10 cellular contexts compared by ENCODE assay signal in genomic region chr3:132543016-132543739, GRCh38. TPM values are rescaled to one million over a fixed set of nuclear protein-coding genes. Genes with fewer than 3 reads are reported as not detected.
DNase-seq lines count a peak whose midpoint lies in the region; ATAC-seq, FAIRE-seq and TF ChIP-seq lines count a peak whose summit lies in the region.
"Had no signal": no experiment of that assay in that cellular context is flagged by ENCODE, and none has a peak within 500 bp of the region (broad histone marks: within the 10 kb centered on the region; RNA-seq: fewer than 3 reads in every experiment).

No MANE protein-coding gene starts in this region.

- H3K36me3 ChIP-seq in Peyer's patch, result peaks cover 0 to 25% (median 0%) of the 10 kb centered on the region in 3 donors

- H3K27ac ChIP-seq in Peyer's patch, result no peak overlapping the region

- in situ Hi-C loops in GM13977 (cut with MboI; ENCODE audit: low pct_unique_long_range_greater_than_20kb, low sequenced_read_pairs, unreplicated experiment), result no loop called here

- peak; percentile 63 for FAIRE-seq in urothelium cell line (lab: Jason Lieb, UNC)

- H3K4me1 ChIP-seq in Peyer's patch, result no peaks in the 10 kb centered on the region

- TF ChIP-seq CTCF in GM13977 (IDR thresholded peaks at IDR 0.05; ENCODE audit: extremely low read depth, insufficient read depth, missing control alignments) (no peak), Peyer's patch (IDR thresholded peaks at IDR 0.05) (no peak)

- H3K27me3 ChIP-seq in Peyer's patch, result no peaks in the 10 kb centered on the region

- peak overlapping the region; percentile 87 to 93 for H3K27ac Mint-ChIP-seq in activated naive CD4-positive, alpha-beta T cell treated with anti-CD3 and anti-CD28 coated beads, Interleukin-2, amount 50 U/mL, for 72 hours
- H3K27ac Mint-ChIP-seq: T-helper 1 cell treated with Interleukin-12 subunit alpha and Interleukin-12 subunit beta and Interleukin-4 antibody, amounts not matched to agents 30 μg/mL and 1 μg/mL, for 36 hours had no signal

- TF ChIP-seq POLR2A in Peyer's patch (IDR thresholded peaks at IDR 0.05), result no peak

- H3K4me3 ChIP-seq in Peyer's patch, result no peak overlapping the region

- peaks cover 2 to 4% of the 10 kb centered on the region in 2 donors for H3K9me3 Mint-ChIP-seq in activated naive CD4-positive, alpha-beta T cell treated with anti-CD3 and anti-CD28 coated beads, Interleukin-2, amount 50 U/mL, for 72 hours
- H3K9me3 Mint-ChIP-seq: T-helper 1 cell treated with Interleukin-12 subunit alpha and Interleukin-12 subunit beta and Interleukin-4 antibody, amounts not matched to agents 30 μg/mL and 1 μg/mL, for 36 hours had no signal

- peak; percentile 75 to 88 for ATAC-seq in activated naive CD4-positive, alpha-beta T cell treated with anti-CD3 and anti-CD28 coated beads, Interleukin-2, amount 50 U/mL, for 72 hours
- ATAC-seq in HG02623 (IDR thresholded peaks at IDR 0.05; ENCODE audit: unreplicated experiment), result no peak

- DNase-seq in activated naive CD4-positive, alpha-beta T cell treated with anti-CD3 and anti-CD28 coated beads, Interleukin-2, amount 50 U/mL, for 72 hours (ENCODE audit: low spot score in 2 of 2), result no peak
- DNase-seq in activated naive CD4-positive, alpha-beta T cell treated with anti-CD3 and anti-CD28 coated beads, Interleukin-2, amount 50 U/mL, for 16 hours, result no peak
- DNase-seq in SW 1271 (lab: John Stamatoyannopoulos, UW), result peak; percentile 23 to 65
- peak; percentile 44 for DNase-seq in glomerular visceral epithelial cell (ENCODE audit: extremely low spot score)
- DNase-seq in urothelium cell line (ENCODE audit: low spot score), result peak; percentile 37
- no peak for DNase-seq in GM13977 (ENCODE audit: low spot score)
- DNase-seq in Peyer's patch, result no peak
- DNase-seq: DMS153 had no signal

- H3K9me3 ChIP-seq in Peyer's patch, result no peaks in the 10 kb centered on the region

- H3K36me3 Mint-ChIP-seq in activated naive CD4-positive, alpha-beta T cell treated with anti-CD3 and anti-CD28 coated beads, Interleukin-2, amount 50 U/mL, for 72 hours, result peaks cover 15 to 28% of the 10 kb centered on the region in 2 donors

RNA-seq across cellular contexts. Expression of gene ACKR4, which starts 53.9 kb away (rescaled TPM):
- 1 to 10 TPM in 1 of 2 donors, under 1 TPM in 1; 0.51 to 1.2 TPM for total RNA-seq in activated naive CD4-positive, alpha-beta T cell treated with anti-CD3 and anti-CD28 coated beads, Interleukin-2, amount 50 U/mL, for 72 hours
- total RNA-seq in Peyer's patch, result 10 to 100 TPM in 1 of 4 donors, 1 to 10 TPM in 2, not detected in 1; 5.5 to 12.6 (median 7.2) TPM

Comparison
In these comparisons a context has a peak if more than half of its experiments do, and no peak if none do; other contexts are left out.
1. DNase-seq: peak in SW 1271 (2 of 2), glomerular visceral epithelial cell (single experiment) and urothelium cell line (single experiment); none in activated naive CD4-positive, alpha-beta T cell treated with anti-CD3 and anti-CD28 coated beads, Interleukin-2, amount 50 U/mL, for 72 hours (0 of 2), activated naive CD4-positive, alpha-beta T cell treated with anti-CD3 and anti-CD28 coated beads, Interleukin-2, amount 50 U/mL, for 16 hours (single experiment), GM13977 (single experiment) and Peyer's patch (0 of 3).